Comparison of ENCODE assay signal across 13 cellular contexts in genomic region chr5:179264641-179265528, GRCh38.
DNase-seq lines count a peak whose midpoint lies in the region; ATAC-seq and TF ChIP-seq lines count a peak whose summit lies in the region.
"Had no signal": no experiment of that assay in that cellular context is flagged by ENCODE, and none has a peak within 500 bp of the region (broad histone marks: within the 10 kb centered on the region; RNA-seq: fewer than 3 reads in every experiment).

No MANE protein-coding gene starts in this region.

- H3K9ac ChIP-seq in SK-N-SH: no peak overlapping the region
- no peak overlapping the region for H3K9ac ChIP-seq in muscle layer of colon (ENCODE audit: low read length)

- H3K36me3 ChIP-seq in SK-N-SH (replicated peaks in 1 of 2; ENCODE audit: control insufficient read depth in 1 of 2, insufficient read depth in 2 of 2, low read length in 1 of 2) (no peaks in the 10 kb centered on the region), muscle layer of colon (ENCODE audit: insufficient read depth, low read length) (no peaks in the 10 kb centered on the region), thyroid gland (no peaks in the 10 kb centered on the region)

- TF ChIP-seq POLR2A in thyroid gland (IDR thresholded peaks at IDR 0.05): no peak

- DNase-seq in SK-N-SH: peak; percentile 27
- DNase-seq in dorsolateral prefrontal cortex: peak in 7 of 10 donors; percentile 1 to 35 (median 23)
- peak; percentile 41 to 45 for DNase-seq in thyroid gland
- no peak for DNase-seq in DMS53 treated with DMSO at 0.1 percent for 48 hours (lab: John Stamatoyannopoulos, UW; ENCODE audit: unreplicated experiment)
- DNase-seq in amniotic stem cell (lab: John Stamatoyannopoulos, UW): no peak
- DNase-seq: cortex of kidney; DMS53; MM.1S; NCI-H510A treated with DMSO at 0.1 percent for 48 hours; stimulated activated CD8-positive, alpha-beta memory T cell treated with anti-CD3 and anti-CD28 coated beads, Interleukin-4, amount 100 ng/mL, for 48 hours had no signal

- no peaks in the 10 kb centered on the region for H4K20me1 ChIP-seq in SK-N-SH (ENCODE audit: insufficient read depth)

- H3K4me3 ChIP-seq in SK-N-SH (ENCODE audit: low read depth in 2 of 2, low read length in 1 of 2): no peak overlapping the region
- peak overlapping the region in 38 of 59 donors; percentile 7 to 59 (median 30) for H3K4me3 ChIP-seq in dorsolateral prefrontal cortex
- peak overlapping the region in 1 of 2 donors; percentile 31 for H3K4me3 ChIP-seq in muscle layer of colon (ENCODE audit: low read depth in 1 of 2, low read length in 2 of 2)
- no peak overlapping the region for H3K4me3 ChIP-seq in thyroid gland (replicated peaks in 1 of 3)

- no peaks in the 10 kb centered on the region for H3K9me3 ChIP-seq in SK-N-SH
- no peaks in the 10 kb centered on the region for H3K9me3 ChIP-seq in muscle layer of colon (ENCODE audit: low read length)
- H3K9me3 ChIP-seq in thyroid gland: no peaks in the 10 kb centered on the region

- H3K27me3 ChIP-seq in SK-N-SH (ENCODE audit: insufficient read depth) (no peaks in the 10 kb centered on the region), dorsolateral prefrontal cortex (peaks cover 0 to 9% (median 0%) of the 10 kb centered on the region in 45 donors), muscle layer of colon (ENCODE audit: control insufficient read depth in 1 of 2, insufficient read depth in 2 of 2, low read length in 2 of 2) (no peaks in the 10 kb centered on the region), thyroid gland (no peaks in the 10 kb centered on the region)

- CTCF ChIA-PET in SK-N-SH (lab: Yijun Ruan, JAX): interaction anchor here (1.0 to 6.2 kb wide), 11 partner anchors 9 to 1030 kb away, joined by 3 to 35 read pairs (median 5); no protein-coding TSS in a partner anchor

- POLR2A ChIA-PET in SK-N-SH (lab: Yijun Ruan, JAX): no interaction called here

- no peaks in the 10 kb centered on the region for H3K9me2 ChIP-seq in SK-N-SH

- no peak for ATAC-seq in SK-N-SH treated with all-trans-retinoic acid at 6 μM for 48 hours
- no peak for ATAC-seq in GM19395 (IDR thresholded peaks at IDR 0.05; ENCODE audit: unreplicated experiment)

- peak overlapping the region in 1 of 2 experiments; percentile 96; a peak in 1 of 4 replicates for H3K27ac ChIP-seq in SK-N-SH (ENCODE audit: low read depth in 2 of 2, low read length in 1 of 2)
- H3K27ac ChIP-seq in dorsolateral prefrontal cortex: peak overlapping the region in 1 of 59 donors; percentile 41
- H3K27ac ChIP-seq in muscle layer of colon (ENCODE audit: low read depth, low read length): peak overlapping the region; percentile 68
- H3K27ac ChIP-seq in thyroid gland: peak overlapping the region in 1 of 3 donors; percentile 30

- H3K4me1 ChIP-seq in SK-N-SH (ENCODE audit: control insufficient read depth in 1 of 2, insufficient read depth in 2 of 2, low read depth in 1 of 2, low read length in 1 of 2) (peaks cover 0 to 95% of the 10 kb centered on the region in 2 experiments; a peak in 2 of 4 replicates), muscle layer of colon (ENCODE audit: insufficient read depth, low read length) (peaks cover 33% of the 10 kb centered on the region), thyroid gland (peaks cover 11 to 18% of the 10 kb centered on the region in 2 donors)

- no peak overlapping the region for H3K4me2 ChIP-seq in SK-N-SH

- TF ChIP-seq EP300 in SK-N-SH (IDR thresholded peaks at IDR 0.05; ENCODE audit: borderline replicate concordance in 1 of 2, low read depth in 1 of 2, low read length in 1 of 2): no peak

- WGBS in SK-N-SH (ENCODE audit: low lambda C conversion rate): 48% methylated on average over 18 of the region's 30 CpGs
- WGBS in thyroid gland, 2 donors: 35 to 97% methylated on average over 5 to 20 of the region's 30 CpGs

- intact Hi-C loops in dorsolateral prefrontal cortex (cut with DNase I): loop anchor here in 1 of 2 donors (5.0 kb wide), 1 partner anchor 98 kb away; no protein-coding TSS in a partner anchor
- intact Hi-C loops in thyroid gland (cut with DNase I): no loop called here

- TF ChIP-seq CTCF in SK-N-SH (IDR thresholded peaks at IDR 0.05) (no peak), dorsolateral prefrontal cortex (IDR thresholded peaks at IDR 0.05 in 54 of 56, conservative IDR thresholded peaks at IDR 0.05 in 2 of 56; ENCODE audit: low read depth in 1 of 56, partially characterized antibody in 56 of 56) (no peak), thyroid gland (IDR thresholded peaks at IDR 0.05) (no peak)

- no peak for TF ChIP-seq RAD21 in SK-N-SH (IDR thresholded peaks at IDR 0.05; ENCODE audit: low read length)

- no peaks in the 10 kb centered on the region for H3F3A ChIP-seq in SK-N-SH (replicated peaks; ENCODE audit: insufficient read depth)

- no peak overlapping the region for H2AFZ ChIP-seq in SK-N-SH (ENCODE audit: low read depth)

- H3K79me2 ChIP-seq in SK-N-SH (ENCODE audit: insufficient read depth): no peaks in the 10 kb centered on the region

TF ChIP-seq in SK-N-SH, 30 proteins besides CTCF, POLR2A, EP300 and RAD21:
- TF ChIP-seq TCF12 (IDR thresholded peaks at IDR 0.05) (no peak), POLR2AphosphoS5 (IDR thresholded peaks at IDR 0.05; ENCODE audit: low read depth, low read length) (no peak), RFX5 (IDR thresholded peaks at IDR 0.05; ENCODE audit: low read length) (no peak), SIN3A (IDR thresholded peaks at IDR 0.05; ENCODE audit: borderline replicate concordance, low read depth, low read length) (no peak), CHD2 (IDR thresholded peaks at IDR 0.05; ENCODE audit: low read length, partially characterized antibody) (no peak), NRF1 (IDR thresholded peaks at IDR 0.05; ENCODE audit: low read depth, low read length) (no peak), MXI1 (IDR thresholded peaks at IDR 0.05; ENCODE audit: low read depth, low read length) (no peak), GATA2 (CRISPR knock-in tag; IDR thresholded peaks at IDR 0.05) (no peak)

TF ChIP-seq in SK-N-SH treated with all-trans-retinoic acid at 6 μM for 48 hours, 23 proteins besides CTCF, POLR2A, EP300 and RAD21:
- no peak for TF ChIP-seq SNAI2 (CRISPR knock-in tag; IDR thresholded peaks at IDR 0.05)
- no peak for TF ChIP-seq OSR1 (CRISPR knock-in tag; IDR thresholded peaks at IDR 0.05)
- TF ChIP-seq BACH2 (CRISPR knock-in tag; IDR thresholded peaks at IDR 0.05; ENCODE audit: borderline replicate concordance): no peak
- TF ChIP-seq CREB5 (CRISPR knock-in tag; IDR thresholded peaks at IDR 0.05; ENCODE audit: low read depth): no peak

Comparison
In these comparisons a context has a peak if more than half of its experiments do, and no peak if none do; other contexts are left out.
1. DNase-seq: peak in SK-N-SH (single experiment), dorsolateral prefrontal cortex (7 of 10) and thyroid gland (2 of 2); none in DMS53 treated with DMSO at 0.1 percent for 48 hours (single experiment) and amniotic stem cell (single experiment).
2. H3K4me3 ChIP-seq: peak in dorsolateral prefrontal cortex (38 of 59); none in SK-N-SH (0 of 2) and thyroid gland (0 of 3).